1 cellular context compared by ENCODE assay signal in genomic region chr18:8562914-8563313, GRCh38.
TF ChIP-seq lines count a peak whose summit lies in the region.

No MANE protein-coding gene starts in this region.

TF ChIP-seq in GM23338, 12 proteins besides CTCF, POLR2A, EP300 and RAD21 (continued from another document):
- no peak for TF ChIP-seq ZNF462 (CRISPR knock-in tag; IDR thresholded peaks at IDR 0.05)
